ENCODE assay signal across 25 cellular contexts in the genomic region with DNA sequence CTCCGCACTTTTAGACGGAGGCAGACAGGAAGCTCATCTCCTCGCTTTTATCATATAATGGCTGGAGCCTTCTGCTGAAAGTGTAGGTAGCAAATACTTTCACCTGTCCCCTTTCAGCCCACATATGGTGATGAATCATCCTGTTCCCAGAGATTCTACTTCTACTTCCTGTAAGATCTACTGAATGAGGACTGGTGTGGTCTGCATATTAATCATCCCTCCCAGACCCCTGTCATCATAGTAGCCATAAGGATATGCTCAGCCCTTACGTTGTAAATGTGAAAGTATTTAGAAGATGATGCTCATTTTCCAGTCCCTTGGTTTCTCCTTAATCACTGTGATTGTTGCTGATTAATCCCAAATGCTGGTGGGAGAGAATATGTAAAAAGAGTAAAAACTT.
A peak's percentile ranks its signal among the peaks of the same experiment; 100 is the strongest.
DNase-seq lines count a peak whose midpoint lies in the region; ATAC-seq and TF ChIP-seq lines count a peak whose summit lies in the region.
"Had no signal": no experiment of that assay in that cellular context is flagged by ENCODE, and none has a peak within 500 bp of the region (broad histone marks: within the 10 kb centered on the region; RNA-seq: fewer than 3 reads in every experiment).

No MANE protein-coding gene starts in this region.

- no TSS peak for BruUV-seq in OCI-LY7 (replicated peaks; lab: Mats Ljungman, UMichigan)

- H3K4me3 ChIP-seq in OCI-LY7 (ENCODE audit: low read depth, low read length, poor library complexity, severe bottlenecking): no peak overlapping the region
- H3K4me3 ChIP-seq: neural progenitor cell, Peyer's patch, right atrium auricular region, spleen, tibial nerve had no signal

- H3K36me3 ChIP-seq in OCI-LY7 (ENCODE audit: insufficient read depth, low read length): no peaks in the 10 kb centered on the region
- H3K36me3 ChIP-seq: neural progenitor cell, Peyer's patch, right atrium auricular region, spleen, tibial nerve, WERI-Rb-1 had no signal

- H4K20me1 ChIP-seq in OCI-LY7 (ENCODE audit: insufficient read depth, low read length): no peaks in the 10 kb centered on the region

- H3K36me3 Mint-ChIP-seq in activated CD4-positive, alpha-beta T cell treated with anti-CD3 and anti-CD28 coated beads for 36 hours (ENCODE audit: low read depth): no peaks in the 10 kb centered on the region
- no peaks in the 10 kb centered on the region for H3K36me3 Mint-ChIP-seq in activated CD4-positive, alpha-beta T cell treated with anti-CD3 and anti-CD28 coated beads, Interleukin-2, amount 10 ng/mL, durations not matched to agents 7 days and 5 days (ENCODE audit: low read depth)
- H3K36me3 Mint-ChIP-seq: CD4-positive, CD25-positive, alpha-beta regulatory T cell; neural progenitor cell had no signal

- H3K27ac Mint-ChIP-seq in activated CD4-positive, alpha-beta T cell treated with anti-CD3 and anti-CD28 coated beads for 36 hours: no peak overlapping the region
- no peak overlapping the region for H3K27ac Mint-ChIP-seq in activated CD4-positive, alpha-beta T cell treated with anti-CD3 and anti-CD28 coated beads, Interleukin-2, amount 10 ng/mL, durations not matched to agents 7 days and 5 days
- no peak overlapping the region for H3K27ac Mint-ChIP-seq in stimulated activated naive CD8-positive, alpha-beta T cell treated with anti-CD3 and anti-CD28 coated beads, Interleukin-15, amount 100 ng/mL, for 72 hours
- H3K27ac Mint-ChIP-seq: CD4-positive, CD25-positive, alpha-beta regulatory T cell; neural progenitor cell had no signal

- no peak overlapping the region for H3K27ac ChIP-seq in OCI-LY7 (ENCODE audit: low read depth, low read length, poor library complexity, severe bottlenecking)
- H3K27ac ChIP-seq: 22Rv1, neural progenitor cell, Peyer's patch, right atrium auricular region, spleen, tibial nerve, WERI-Rb-1 had no signal

- H3K9me3 ChIP-seq in OCI-LY7 (ENCODE audit: low read length): no peaks in the 10 kb centered on the region
- H3K9me3 ChIP-seq: Peyer's patch, right atrium auricular region, spleen, tibial nerve had no signal

- DNase-seq in activated CD4-positive, alpha-beta T cell treated with anti-CD3 and anti-CD28 coated beads for 36 hours: peak; percentile 17
- no peak for DNase-seq in activated CD4-positive, alpha-beta T cell treated with anti-CD3 and anti-CD28 coated beads, Interleukin-2, amount 10 ng/mL, durations not matched to agents 7 days and 5 days
- peak; percentile 16 for DNase-seq in stimulated activated CD4-positive, alpha-beta T cell treated with anti-CD3 and anti-CD28 coated beads, Interleukin-4, amount 100 ng/mL, for 24 hours
- DNase-seq in stimulated activated CD4-positive, alpha-beta T cell treated with anti-CD3 and anti-CD28 coated beads, Interleukin-2, amount 100 ng/mL, for 24 hours: no peak
- DNase-seq in amniotic epithelial cell (ENCODE audit: low read depth) (peak; percentile 14), OCI-LY7 (ENCODE audit: low spot score) (no peak), cardiac septum (ENCODE audit: low spot score) (no peak)
- peak in 1 of 2 donors; percentile 50 for DNase-seq in stimulated activated naive CD8-positive, alpha-beta T cell treated with anti-CD3 and anti-CD28 coated beads, Interleukin-15, amount 100 ng/mL, for 72 hours
- DNase-seq: CD4-positive, CD25-positive, alpha-beta regulatory T cell; cerebellar nuclear complex; EL; left cardiac atrium; mammary epithelial cell; NCI-H1092 treated with DMSO at 0.1 percent for 48 hours; NCI-H187 treated with DMSO at 0.1 percent for 48 hours; NCI-H526; Peyer's patch; SHP77 treated with DMSO at 0.1 percent for 48 hours; spleen; T-helper 9 cell; WERI-Rb-1 had no signal

- no peaks in the 10 kb centered on the region for H3K9me2 ChIP-seq in OCI-LY7 (ENCODE audit: insufficient read depth, low read length)

- POLR2A ChIA-PET in activated CD4-positive, alpha-beta T cell treated with anti-CD3 and anti-CD28 coated beads for 36 hours (lab: Charles Lee): interaction anchor here (0.8 kb wide), 1 partner anchor 38 kb away, joined by 5 read pairs; no protein-coding TSS in a partner anchor
- POLR2A ChIA-PET in activated CD4-positive, alpha-beta T cell treated with anti-CD3 and anti-CD28 coated beads, Interleukin-2, amount 10 ng/mL, durations not matched to agents 7 days and 5 days (lab: Charles Lee): no interaction called here
- POLR2A ChIA-PET in OCI-LY7 (lab: Charles Lee): no interaction called here

- no peaks in the 10 kb centered on the region for H3K9me3 Mint-ChIP-seq in activated CD4-positive, alpha-beta T cell treated with anti-CD3 and anti-CD28 coated beads for 36 hours (ENCODE audit: low read depth)
- H3K9me3 Mint-ChIP-seq in activated CD4-positive, alpha-beta T cell treated with anti-CD3 and anti-CD28 coated beads, Interleukin-2, amount 10 ng/mL, durations not matched to agents 7 days and 5 days: no peaks in the 10 kb centered on the region
- no peaks in the 10 kb centered on the region for H3K9me3 Mint-ChIP-seq in stimulated activated naive CD8-positive, alpha-beta T cell treated with anti-CD3 and anti-CD28 coated beads, Interleukin-15, amount 100 ng/mL, for 72 hours
- H3K9me3 Mint-ChIP-seq: neural progenitor cell had no signal

- H3K79me2 ChIP-seq in OCI-LY7 (ENCODE audit: insufficient read depth, low read depth, low read length): no peaks in the 10 kb centered on the region

- TF ChIP-seq CTCF in OCI-LY7 (conservative IDR thresholded peaks at IDR 0.05; ENCODE audit: low read length): no peak

- H3K4me1 Mint-ChIP-seq in activated CD4-positive, alpha-beta T cell treated with anti-CD3 and anti-CD28 coated beads for 36 hours: peaks cover 26% of the 10 kb centered on the region
- H3K4me1 Mint-ChIP-seq in activated CD4-positive, alpha-beta T cell treated with anti-CD3 and anti-CD28 coated beads, Interleukin-2, amount 10 ng/mL, durations not matched to agents 7 days and 5 days: no peaks in the 10 kb centered on the region
- H3K4me1 Mint-ChIP-seq in stimulated activated naive CD8-positive, alpha-beta T cell treated with anti-CD3 and anti-CD28 coated beads, Interleukin-15, amount 100 ng/mL, for 72 hours: peaks cover 17% of the 10 kb centered on the region
- H3K4me1 Mint-ChIP-seq: CD4-positive, CD25-positive, alpha-beta regulatory T cell had no signal

- intact Hi-C loops in activated CD4-positive, alpha-beta T cell treated with anti-CD3 and anti-CD28 coated beads for 36 hours (cut with DNase I, micrococcal nuclease): loop anchor here (1.0 to 10.0 kb wide), 4 partner anchors 17 to 128 kb away; no protein-coding TSS in a partner anchor
- intact Hi-C loops in OCI-LY7 (cut with micrococcal nuclease; ENCODE audit: unreplicated experiment): no loop called here
- intact Hi-C loops in cardiac septum (cut with DNase I): no loop called here

- no peaks in the 10 kb centered on the region for H3K4me1 ChIP-seq in OCI-LY7 (ENCODE audit: insufficient read depth, low read length, poor library complexity, severe bottlenecking)
- H3K4me1 ChIP-seq: Peyer's patch, right atrium auricular region, spleen, tibial nerve had no signal

- CTCF ChIA-PET in activated CD4-positive, alpha-beta T cell treated with anti-CD3 and anti-CD28 coated beads for 36 hours (lab: Charles Lee): no interaction called here
- CTCF ChIA-PET in activated CD4-positive, alpha-beta T cell treated with anti-CD3 and anti-CD28 coated beads, Interleukin-2, amount 10 ng/mL, durations not matched to agents 7 days and 5 days (lab: Charles Lee): no interaction called here
- CTCF ChIA-PET in OCI-LY7 (lab: Charles Lee; ENCODE audit: unreplicated experiment): no interaction called here

- H3K4me3 Mint-ChIP-seq in activated CD4-positive, alpha-beta T cell treated with anti-CD3 and anti-CD28 coated beads for 36 hours: no peak overlapping the region
- H3K4me3 Mint-ChIP-seq in activated CD4-positive, alpha-beta T cell treated with anti-CD3 and anti-CD28 coated beads, Interleukin-2, amount 10 ng/mL, durations not matched to agents 7 days and 5 days: no peak overlapping the region
- peak overlapping the region in 1 of 2 donors; percentile 35 for H3K4me3 Mint-ChIP-seq in stimulated activated naive CD8-positive, alpha-beta T cell treated with anti-CD3 and anti-CD28 coated beads, Interleukin-15, amount 100 ng/mL, for 72 hours
- H3K4me3 Mint-ChIP-seq: CD4-positive, CD25-positive, alpha-beta regulatory T cell; neural progenitor cell had no signal

- H3K27me3 Mint-ChIP-seq in activated CD4-positive, alpha-beta T cell treated with anti-CD3 and anti-CD28 coated beads for 36 hours: peaks cover 2% of the 10 kb centered on the region
- H3K27me3 Mint-ChIP-seq in activated CD4-positive, alpha-beta T cell treated with anti-CD3 and anti-CD28 coated beads, Interleukin-2, amount 10 ng/mL, durations not matched to agents 7 days and 5 days: peaks cover 4% of the 10 kb centered on the region
- peaks cover 34% of the 10 kb centered on the region for H3K27me3 Mint-ChIP-seq in stimulated activated naive CD8-positive, alpha-beta T cell treated with anti-CD3 and anti-CD28 coated beads, Interleukin-15, amount 100 ng/mL, for 72 hours
- H3K27me3 Mint-ChIP-seq: CD4-positive, CD25-positive, alpha-beta regulatory T cell had no signal

- H2AFZ ChIP-seq in OCI-LY7 (ENCODE audit: low read length): no peak overlapping the region
- H2AFZ ChIP-seq: neural progenitor cell had no signal

- ATAC-seq in activated CD4-positive, alpha-beta T cell treated with anti-CD3 and anti-CD28 coated beads for 36 hours: peak; percentile 94
- ATAC-seq in stimulated activated naive CD8-positive, alpha-beta T cell treated with anti-CD3 and anti-CD28 coated beads, Interleukin-15, amount 100 ng/mL, for 72 hours: peak; percentile 99
- ATAC-seq: left cardiac atrium had no signal

- no peak overlapping the region for H3K4me2 ChIP-seq in OCI-LY7 (ENCODE audit: low read length)
- H3K4me2 ChIP-seq: neural progenitor cell had no signal

Comparison
In these comparisons a context has a peak if more than half of its experiments do, and no peak if none do; other contexts are left out.
1. DNase-seq: peak in activated CD4-positive, alpha-beta T cell treated with anti-CD3 and anti-CD28 coated beads for 36 hours (single experiment), stimulated activated CD4-positive, alpha-beta T cell treated with anti-CD3 and anti-CD28 coated beads, Interleukin-4, amount 100 ng/mL, for 24 hours (single experiment) and amniotic epithelial cell (single experiment); none in activated CD4-positive, alpha-beta T cell treated with anti-CD3 and anti-CD28 coated beads, Interleukin-2, amount 10 ng/mL, durations not matched to agents 7 days and 5 days (single experiment), stimulated activated CD4-positive, alpha-beta T cell treated with anti-CD3 and anti-CD28 coated beads, Interleukin-2, amount 100 ng/mL, for 24 hours (0 of 2), OCI-LY7 (single experiment) and cardiac septum (single experiment).
2. intact Hi-C loops: an anchor here in activated CD4-positive, alpha-beta T cell treated with anti-CD3 and anti-CD28 coated beads for 36 hours (1.0 to 10.0 kb wide); none called in OCI-LY7 and cardiac septum.